1 cellular context compared by ENCODE assay signal in the genomic region with DNA sequence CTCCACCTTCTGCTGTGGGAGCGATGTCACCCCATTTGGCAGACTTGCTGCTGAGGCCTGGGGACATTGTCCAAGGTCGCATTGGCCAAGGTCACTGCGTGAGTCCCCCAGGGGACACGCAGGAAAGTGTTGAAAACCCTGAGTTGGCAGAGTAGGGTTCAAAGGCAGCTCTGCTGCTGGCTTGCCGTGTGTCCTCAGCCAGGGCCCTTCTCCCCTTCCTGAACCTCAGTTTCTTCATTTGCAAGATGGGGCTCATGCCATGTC.
TF ChIP-seq lines count a peak whose summit lies in the region.

No MANE protein-coding gene starts in this region.

TF ChIP-seq in HepG2, 621 proteins besides CTCF, POLR2A, EP300 and RAD21:
- TF ChIP-seq ZNF549 (CRISPR knock-in tag; IDR thresholded peaks at IDR 0.05): no peak
- TF ChIP-seq HNF4G (IDR thresholded peaks at IDR 0.05; ENCODE audit: borderline replicate concordance, low read depth, low read length): 0 out of 2 replicates have a peak, but pooled peaks have one; percentile 22
- no peak for TF ChIP-seq HNF4G (CRISPR knock-in tag; IDR thresholded peaks at IDR 0.05; ENCODE audit: borderline replicate concordance, low read depth)
- TF ChIP-seq, protein P1, sequence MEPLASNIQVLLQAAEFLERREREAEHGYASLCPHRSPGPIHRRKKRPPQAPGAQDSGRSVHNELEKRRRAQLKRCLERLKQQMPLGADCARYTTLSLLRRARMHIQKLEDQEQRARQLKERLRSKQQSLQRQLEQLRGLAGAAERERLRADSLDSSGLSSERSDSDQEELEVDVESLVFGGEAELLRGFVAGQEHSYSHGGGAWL (CRISPR knock-in tag; IDR thresholded peaks at IDR 0.05): no peak
- peak; percentile 83 for TF ChIP-seq ZNF629 (CRISPR knock-in tag; conservative IDR thresholded peaks at IDR 0.05)
- no peak for TF ChIP-seq KDM3A (CRISPR knock-in tag; IDR thresholded peaks at IDR 0.05; ENCODE audit: low read depth)
- TF ChIP-seq HOXA3 (CRISPR knock-in tag; IDR thresholded peaks at IDR 0.05): 0 out of 2 replicates have a peak, but pooled peaks have one; percentile 30
- TF ChIP-seq ZMYM3 (CRISPR knock-in tag; IDR thresholded peaks at IDR 0.05): peak; percentile 55; the same call in 1 of the 2 replicates
- peak; percentile 61; the same call in 1 of the 2 replicates for TF ChIP-seq ZMYM2 (CRISPR knock-in tag; IDR thresholded peaks at IDR 0.05)
- no peak for TF ChIP-seq PHB2 (IDR thresholded peaks at IDR 0.05; ENCODE audit: partially characterized antibody)
- TF ChIP-seq, protein P2, sequence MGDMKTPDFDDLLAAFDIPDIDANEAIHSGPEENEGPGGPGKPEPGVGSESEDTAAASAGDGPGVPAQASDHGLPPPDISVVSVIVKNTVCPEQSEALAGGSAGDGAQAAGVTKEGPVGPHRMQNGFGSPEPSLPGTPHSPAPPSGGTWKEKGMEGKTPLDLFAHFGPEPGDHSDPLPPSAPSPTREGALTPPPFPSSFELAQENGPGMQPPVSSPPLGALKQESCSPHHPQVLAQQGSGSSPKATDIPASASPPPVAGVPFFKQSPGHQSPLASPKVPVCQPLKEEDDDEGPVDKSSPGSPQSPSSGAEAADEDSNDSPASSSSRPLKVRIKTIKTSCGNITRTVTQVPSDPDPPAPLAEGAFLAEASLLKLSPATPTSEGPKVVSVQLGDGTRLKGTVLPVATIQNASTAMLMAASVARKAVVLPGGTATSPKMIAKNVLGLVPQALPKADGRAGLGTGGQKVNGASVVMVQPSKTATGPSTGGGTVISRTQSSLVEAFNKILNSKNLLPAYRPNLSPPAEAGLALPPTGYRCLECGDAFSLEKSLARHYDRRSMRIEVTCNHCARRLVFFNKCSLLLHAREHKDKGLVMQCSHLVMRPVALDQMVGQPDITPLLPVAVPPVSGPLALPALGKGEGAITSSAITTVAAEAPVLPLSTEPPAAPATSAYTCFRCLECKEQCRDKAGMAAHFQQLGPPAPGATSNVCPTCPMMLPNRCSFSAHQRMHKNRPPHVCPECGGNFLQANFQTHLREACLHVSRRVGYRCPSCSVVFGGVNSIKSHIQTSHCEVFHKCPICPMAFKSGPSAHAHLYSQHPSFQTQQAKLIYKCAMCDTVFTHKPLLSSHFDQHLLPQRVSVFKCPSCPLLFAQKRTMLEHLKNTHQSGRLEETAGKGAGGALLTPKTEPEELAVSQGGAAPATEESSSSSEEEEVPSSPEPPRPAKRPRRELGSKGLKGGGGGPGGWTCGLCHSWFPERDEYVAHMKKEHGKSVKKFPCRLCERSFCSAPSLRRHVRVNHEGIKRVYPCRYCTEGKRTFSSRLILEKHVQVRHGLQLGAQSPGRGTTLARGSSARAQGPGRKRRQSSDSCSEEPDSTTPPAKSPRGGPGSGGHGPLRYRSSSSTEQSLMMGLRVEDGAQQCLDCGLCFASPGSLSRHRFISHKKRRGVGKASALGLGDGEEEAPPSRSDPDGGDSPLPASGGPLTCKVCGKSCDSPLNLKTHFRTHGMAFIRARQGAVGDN (CRISPR knock-in tag; IDR thresholded peaks at IDR 0.05): peak; percentile 15; the same call in 1 of the 2 replicates
- TF ChIP-seq MAFK (conservative IDR thresholded peaks at IDR 0.05 in 1 of 2, IDR thresholded peaks at IDR 0.05 in 1 of 2; ENCODE audit: low read length in 2 of 2): 0 out of 4 replicates have a peak, but pooled peaks of 1 of the 2 experiments have one; percentile 7
- TF ChIP-seq BRD4 (CRISPR knock-in tag; IDR thresholded peaks at IDR 0.05): no peak
- peak; percentile 75 for TF ChIP-seq HNF4A (CRISPR knock-in tag; IDR thresholded peaks at IDR 0.05)
- TF ChIP-seq ESRRA (CRISPR knock-in tag; IDR thresholded peaks at IDR 0.05; ENCODE audit: low read depth): peak; percentile 92
- no peak for TF ChIP-seq NFE2L1 (CRISPR knock-in tag; IDR thresholded peaks at IDR 0.05; ENCODE audit: borderline replicate concordance)
- no peak for TF ChIP-seq TEAD2 (CRISPR knock-in tag; IDR thresholded peaks at IDR 0.05)
TF ChIP-seq in HepG2: peak in this region for 9.
